ENCODE assay signal across 15 cellular contexts in the genomic region with DNA sequence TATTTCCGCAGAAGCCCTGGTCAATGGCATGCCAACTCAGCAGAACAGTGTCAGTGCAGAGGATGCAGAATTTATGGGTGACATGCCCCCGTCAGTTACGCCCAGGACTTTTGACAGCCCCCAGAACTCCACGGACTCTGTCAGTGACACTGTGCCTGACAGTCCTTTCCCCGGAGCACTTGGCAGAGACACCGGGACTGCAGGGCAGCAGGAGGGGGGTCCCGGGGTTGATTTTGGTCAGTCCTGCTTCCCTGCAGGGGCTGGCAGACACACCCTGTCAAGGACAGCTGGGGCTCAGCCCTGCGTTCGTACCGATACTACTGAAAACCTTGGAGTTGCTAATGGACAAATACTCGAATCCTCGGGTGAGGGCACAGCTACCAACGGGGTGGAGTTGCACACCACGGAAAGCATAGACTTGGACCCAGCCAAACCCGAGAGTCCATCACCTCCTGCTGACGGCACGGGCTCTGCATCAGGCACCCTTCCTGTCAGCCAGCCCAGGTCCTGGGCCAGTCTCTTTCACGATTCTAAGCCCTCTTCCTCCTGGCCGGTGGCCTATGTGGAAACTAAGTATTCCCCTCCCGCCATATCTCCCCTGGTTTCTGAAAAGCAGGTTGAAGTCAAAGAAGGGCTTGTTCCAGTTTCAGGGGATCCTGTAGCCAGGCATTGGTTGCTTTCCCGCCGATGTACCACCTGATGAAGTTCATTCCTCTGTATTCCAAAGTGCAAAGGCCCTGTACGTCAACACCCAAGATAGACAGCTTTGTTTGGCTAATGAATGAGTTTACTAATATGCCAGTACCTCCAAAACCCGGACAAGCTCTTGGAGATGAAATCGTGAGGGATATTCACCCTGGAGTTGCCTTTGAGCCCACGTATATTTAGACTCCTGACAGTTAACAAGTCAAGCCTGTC. TPM values are rescaled to one million over a fixed set of nuclear protein-coding genes. Genes with fewer than 3 reads are reported as not detected.
"Had no signal": no experiment of that assay in that cellular context is flagged by ENCODE, and none has a peak within 500 bp of the region (broad histone marks: within the 10 kb centered on the region; RNA-seq: fewer than 3 reads in every experiment).

No MANE protein-coding gene starts in this region.

RNA-seq across cellular contexts. Expression of a gene that starts 35.1 kb away (rescaled TPM):
- total RNA-seq: activated CD4-positive, alpha-beta memory T cell treated with anti-CD3 and anti-CD28 coated beads for 36 hours; activated CD4-positive, alpha-beta T cell treated with anti-CD3 and anti-CD28 coated beads, Interleukin-2, amount 10 ng/mL, durations not matched to agents 24 days and 14 days; activated CD8-positive, alpha-beta memory T cell treated with anti-CD3 and anti-CD28 coated beads for 36 hours; activated naive CD8-positive, alpha-beta T cell treated with anti-CD3 and anti-CD28 coated beads, Interleukin-2, amount 10 ng/mL, durations not matched to agents 7 days and 5 days; astrocyte; epithelial cell of proximal tubule; gastrocnemius medialis; kidney epithelial cell; left lobe of liver; lung; pancreas; prostate gland; smooth muscle cell had no signal
- polyA plus RNA-seq: immature natural killer cell, lung, neural cell, smooth muscle cell had no signal
